8 cellular contexts compared by ENCODE assay signal in the genomic region with DNA sequence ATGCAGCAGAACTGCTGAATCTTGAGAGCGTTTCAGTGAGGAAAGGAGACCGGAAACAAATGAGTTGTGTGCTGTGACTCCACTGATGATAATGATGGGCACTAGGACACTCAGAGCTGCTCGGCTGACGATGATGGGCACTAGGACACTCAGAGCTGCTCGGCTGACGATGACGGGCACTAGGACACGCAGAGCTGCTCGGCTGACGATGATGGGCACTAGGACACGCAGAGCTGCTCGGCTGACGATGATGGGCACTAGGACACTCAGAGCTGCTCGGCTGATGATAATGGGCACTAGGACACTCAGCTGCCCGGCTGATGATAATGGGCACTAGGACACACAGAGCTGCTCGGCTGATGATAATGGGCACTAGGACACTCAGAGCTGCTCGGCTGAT. TPM values are rescaled to one million over a fixed set of nuclear protein-coding genes. Genes with fewer than 3 reads are reported as not detected.
DNase-seq lines count a peak whose midpoint lies in the region; ATAC-seq, FAIRE-seq and TF ChIP-seq lines count a peak whose summit lies in the region.
"Not testable (repeated sequence)": the region's sequence is repeated elsewhere in the genome, so short reads cannot be mapped to it uniquely, and the experiment has no call there.
"Had no signal": no experiment of that assay in that cellular context is flagged by ENCODE, and none has a peak within 500 bp of the region (broad histone marks: within the 10 kb centered on the region; RNA-seq: fewer than 3 reads in every experiment).

No MANE protein-coding gene starts in this region.

- not testable (repeated sequence) for H3K27ac ChIP-seq in astrocyte (ENCODE audit: low read depth, low read length)
- H3K27ac ChIP-seq in substantia nigra (ENCODE audit: low read depth, low read length, poor library complexity, severe bottlenecking), result peak overlapping the region; percentile 72

- H3K9me3 Mint-ChIP-seq in astrocyte (ENCODE audit: unreplicated experiment) (peaks cover 37% of the 10 kb centered on the region), chondrocyte (ENCODE audit: low read depth) (peaks cover 30% of the 10 kb centered on the region)

- not testable (repeated sequence) for H3K4me3 Mint-ChIP-seq in astrocyte (ENCODE audit: unreplicated experiment); chondrocyte (ENCODE audit: unreplicated experiment)

- H3K4me2 ChIP-seq in astrocyte (ENCODE audit: low read length), result not testable (repeated sequence)

- not testable (repeated sequence) for ATAC-seq in left cardiac atrium

- not testable (repeated sequence) for FAIRE-seq in astrocyte (lab: Jason Lieb, UNC)
- FAIRE-seq in islet of Langerhans (lab: Jason Lieb, UNC), result peak; percentile 33

- not testable (repeated sequence) for TF ChIP-seq CTCF in astrocyte (IDR thresholded peaks at IDR 0.05; ENCODE audit: insufficient read depth, low read depth, low read length); chondrocyte (IDR thresholded peaks at IDR 0.05)

- H3K27me3 Mint-ChIP-seq in astrocyte (ENCODE audit: low read depth, unreplicated experiment); chondrocyte (ENCODE audit: low read depth): not testable (repeated sequence)

- not testable (repeated sequence) for H4K20me1 ChIP-seq in astrocyte (ENCODE audit: insufficient read depth, low read length)

- H3K27me3 ChIP-seq in astrocyte (ENCODE audit: insufficient read depth, low read length); endocrine pancreas (ENCODE audit: control insufficient read depth, insufficient read depth, low read length): not testable (repeated sequence)

- H3K4me1 Mint-ChIP-seq in astrocyte (ENCODE audit: low read depth, unreplicated experiment); chondrocyte (ENCODE audit: low read depth): not testable (repeated sequence)

- not testable (repeated sequence) for H3K4me1 ChIP-seq in astrocyte (ENCODE audit: insufficient read depth, low read length); endocrine pancreas (ENCODE audit: control insufficient read depth, insufficient read depth, low read length)

- peaks cover 14% of the 10 kb centered on the region for H3K9me3 ChIP-seq in astrocyte (ENCODE audit: insufficient read depth, low read depth, low read length)
- not testable (repeated sequence) for H3K9me3 ChIP-seq in endocrine pancreas (ENCODE audit: control insufficient read depth, low read length)

- intact Hi-C loops in left cardiac atrium (cut with DNase I), result not testable (repeated sequence)

- H3K36me3 ChIP-seq in astrocyte (ENCODE audit: insufficient read depth, low read length); endocrine pancreas (ENCODE audit: control insufficient read depth, insufficient read depth, low read length): not testable (repeated sequence)

- not testable (repeated sequence) for H3K79me2 ChIP-seq in astrocyte (ENCODE audit: insufficient read depth, low read length)

- not testable (repeated sequence) for H3K9ac ChIP-seq in astrocyte (ENCODE audit: low read length); endocrine pancreas (ENCODE audit: control insufficient read depth, insufficient read depth, low read length)

- H3K36me3 Mint-ChIP-seq in astrocyte (ENCODE audit: low read depth, unreplicated experiment) (peaks cover 26% of the 10 kb centered on the region), chondrocyte (ENCODE audit: low read depth) (peaks cover 41% of the 10 kb centered on the region)

- not testable (repeated sequence) for H2AFZ ChIP-seq in astrocyte (ENCODE audit: low read depth, low read length)

- H3K27ac Mint-ChIP-seq in astrocyte (ENCODE audit: unreplicated experiment), result peak overlapping the region; percentile 62
- not testable (repeated sequence) for H3K27ac Mint-ChIP-seq in chondrocyte (ENCODE audit: unreplicated experiment)

- not testable (repeated sequence) for DNase-seq in astrocyte (ENCODE audit: low read depth); substantia nigra (lab: John Stamatoyannopoulos, UW)
- DNase-seq in chondrocyte (ENCODE audit: low spot score) (peak; percentile 48), left cardiac atrium (peak; percentile 59)

- H3K4me3 ChIP-seq in astrocyte (ENCODE audit: insufficient read depth, low read depth, low read length), result not testable (repeated sequence)
- peak overlapping the region; percentile 28 for H3K4me3 ChIP-seq in endocrine pancreas (ENCODE audit: control insufficient read depth, insufficient read depth, low read length)

RNA-seq across cellular contexts. Expression of a gene that starts 31.3 kb away (rescaled TPM):
- total RNA-seq in astrocyte (64.2 and 64.9 TPM in 2 replicates), chondrocyte (28.5 to 46.8 TPM (median 44.6 TPM) in 3 replicates), left cardiac atrium (10 to 100 TPM; 20.4 to 30.2 TPM)
- total RNA-seq: CD4-positive, alpha-beta T cell; CD8-positive, alpha-beta memory T cell had no signal

RNA-seq across cellular contexts. Expression of a gene that starts 47.1 kb away (rescaled TPM):
- total RNA-seq in astrocyte (46.0 and 47.2 TPM in 2 replicates), chondrocyte (40.9 to 42.4 TPM (median 41.4 TPM) in 3 replicates), left cardiac atrium (10 to 100 TPM; 73.3 to 74.4 TPM)

RNA-seq across cellular contexts. Expression of a gene that starts 47.6 kb away (rescaled TPM):
- 75.4 and 83.2 TPM in 2 replicates for total RNA-seq in astrocyte
- total RNA-seq in chondrocyte, result 53.1 to 64.0 TPM (median 57.2 TPM) in 3 replicates
- 10 to 100 TPM; 43.0 to 49.4 TPM for total RNA-seq in left cardiac atrium
